14 cellular contexts compared by ENCODE assay signal in the genomic region with DNA sequence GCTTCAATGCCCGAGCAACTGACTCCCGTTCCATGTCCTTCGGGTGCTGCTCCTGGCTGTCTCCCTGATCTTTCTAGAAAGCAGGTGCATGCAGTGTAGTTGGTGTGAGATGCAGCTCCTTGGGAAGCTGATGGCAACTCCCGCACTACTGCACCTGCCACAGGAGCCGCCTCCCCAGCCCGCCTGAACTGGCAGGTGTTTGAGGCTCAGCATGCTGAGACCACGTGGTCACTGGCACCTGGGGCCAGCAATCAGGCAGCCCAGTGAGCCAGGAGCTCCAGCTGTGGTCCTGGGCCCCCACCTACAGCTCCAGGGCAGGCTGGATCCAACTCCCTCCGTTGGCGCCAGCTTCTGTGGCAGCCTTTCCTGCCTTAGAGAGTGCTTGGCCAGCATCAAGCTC.
"Had no signal": no experiment of that assay in that cellular context is flagged by ENCODE, and none has a peak within 500 bp of the region (broad histone marks: within the 10 kb centered on the region; RNA-seq: fewer than 3 reads in every experiment).

No MANE protein-coding gene starts in this region.

- ATAC-seq: activated CD4-positive, alpha-beta T cell treated with anti-CD3 and anti-CD28 coated beads for 36 hours; activated T-cell treated with anti-CD3 and anti-CD28 coated beads, Interleukin-2, amount 50 U/mL, for 4 hours; left lung; naive thymus-derived CD4-positive, alpha-beta T cell; stimulated activated memory B cell treated with anti-CD40 and anti-IgM and Interleukin-4, amounts not matched to agents 10 μg/mL and 1 μg/mL and 100 μg/mL, for 72 hours had no signal

- DNase-seq: activated CD4-positive, alpha-beta memory T cell treated with anti-CD3 and anti-CD28 coated beads, Interleukin-2, amount 10 ng/mL, durations not matched to agents 7 days and 5 days; activated CD4-positive, alpha-beta T cell treated with anti-CD3 and anti-CD28 coated beads for 36 hours; activated effector memory CD4-positive, alpha-beta T cell treated with Interleukin-2 at 50 U/mL for 16 hours; activated naive CD4-positive, alpha-beta T cell treated with anti-CD3 and anti-CD28 coated beads, Interleukin-2, amount 50 U/mL, for 16 hours; activated T-cell treated with anti-CD3 and anti-CD28 coated beads, Interleukin-2, amount 50 U/mL, for 4 hours; effector memory CD4-positive, alpha-beta T cell; foreskin fibroblast; hippocampal formation; left lung; mammary epithelial cell; naive thymus-derived CD4-positive, alpha-beta T cell; retina; WERI-Rb-1 had no signal
